ENCODE assay signal across 1 cellular context in genomic region chr3:45656575-45657363, GRCh38.
TF ChIP-seq lines count a peak whose summit lies in the region.

No MANE protein-coding gene starts in this region.

TF ChIP-seq in HepG2, 621 proteins besides CTCF, POLR2A, EP300 and RAD21 (continued from another document and continues in another):
- 0 out of 2 replicates have a peak, but pooled peaks have one; percentile 40 for TF ChIP-seq ARID5B (CRISPR knock-in tag; IDR thresholded peaks at IDR 0.05)
- TF ChIP-seq ZUFSP (CRISPR knock-in tag; IDR thresholded peaks at IDR 0.05; ENCODE audit: borderline replicate concordance) = no peak
- no peak for TF ChIP-seq PCBP1 (IDR thresholded peaks at IDR 0.05; ENCODE audit: borderline replicate concordance, low read depth, low read length)
- no peak for TF ChIP-seq ZFP36L2 (CRISPR knock-in tag; IDR thresholded peaks at IDR 0.05)
- no peak for TF ChIP-seq ZNF263 (CRISPR knock-in tag; IDR thresholded peaks at IDR 0.05)
- no peak for TF ChIP-seq THAP9 (CRISPR knock-in tag; IDR thresholded peaks at IDR 0.05; ENCODE audit: borderline replicate concordance)
- no peak for TF ChIP-seq ZNF564 (CRISPR knock-in tag; IDR thresholded peaks at IDR 0.05)
- no peak for TF ChIP-seq ZNF136 (CRISPR knock-in tag; IDR thresholded peaks at IDR 0.05; ENCODE audit: low read depth)
- TF ChIP-seq ETS1 (CRISPR knock-in tag; IDR thresholded peaks at IDR 0.05) = no peak
- no peak for TF ChIP-seq RERE (CRISPR knock-in tag; IDR thresholded peaks at IDR 0.05; ENCODE audit: low read depth)
- no peak for TF ChIP-seq ZNF780A (CRISPR knock-in tag; IDR thresholded peaks at IDR 0.05)
- no peak for TF ChIP-seq EZH2 (conservative IDR thresholded peaks at IDR 0.05; ENCODE audit: low read depth, low read length)
- no peak for TF ChIP-seq TERF1 (CRISPR knock-in tag; IDR thresholded peaks at IDR 0.05)
- 0 out of 2 replicates have a peak, but pooled peaks have one; percentile 28 for TF ChIP-seq ZBTB21 (CRISPR knock-in tag; IDR thresholded peaks at IDR 0.05)
- TF ChIP-seq GATAD2A (CRISPR knock-in tag; IDR thresholded peaks at IDR 0.05) = peak; percentile 71
- no peak for TF ChIP-seq JARID2 (CRISPR knock-in tag; IDR thresholded peaks at IDR 0.05; ENCODE audit: insufficient replicate concordance)
- no peak for TF ChIP-seq ZSCAN9 (CRISPR knock-in tag; IDR thresholded peaks at IDR 0.05; ENCODE audit: borderline replicate concordance)
- no peak for TF ChIP-seq ZNF317 (CRISPR knock-in tag; IDR thresholded peaks at IDR 0.05)
- no peak for TF ChIP-seq KAT8 (CRISPR knock-in tag; IDR thresholded peaks at IDR 0.05)
- no peak for TF ChIP-seq ZMYM4 (CRISPR knock-in tag; IDR thresholded peaks at IDR 0.05)
- peak; percentile 43; the same call in 1 of the 2 replicates for TF ChIP-seq ZFY (CRISPR knock-in tag; IDR thresholded peaks at IDR 0.05)
- no peak for TF ChIP-seq ZNF782 (CRISPR knock-in tag; IDR thresholded peaks at IDR 0.05; ENCODE audit: borderline replicate concordance)
- TF ChIP-seq SMAD3 (CRISPR knock-in tag; IDR thresholded peaks at IDR 0.05) = 0 out of 2 replicates have a peak, but pooled peaks have one; percentile 65
- no peak for TF ChIP-seq ZNF530 (CRISPR knock-in tag; IDR thresholded peaks at IDR 0.05; ENCODE audit: low read depth)
- TF ChIP-seq PRDM4 (CRISPR knock-in tag; IDR thresholded peaks at IDR 0.05; ENCODE audit: borderline replicate concordance) = no peak
